9 cellular contexts compared by ENCODE assay signal in genomic region chr21:33478182-33478581, GRCh38. TPM values are rescaled to one million over a fixed set of nuclear protein-coding genes. Genes with fewer than 3 reads are reported as not detected.
A peak's percentile ranks its signal among the peaks of the same experiment; 100 is the strongest.
DNase-seq lines count a peak whose midpoint lies in the region; ATAC-seq, FAIRE-seq and TF ChIP-seq lines count a peak whose summit lies in the region.
"Had no signal": no experiment of that assay in that cellular context is flagged by ENCODE, and none has a peak within 500 bp of the region (broad histone marks: within the 10 kb centered on the region; RNA-seq: fewer than 3 reads in every experiment).

No MANE protein-coding gene starts in this region.

- H3K27me3 Mint-ChIP-seq in Caco-2 (ENCODE audit: insufficient read depth, unreplicated experiment) = no peaks in the 10 kb centered on the region

- H3K79me2 ChIP-seq in PC-9 (ENCODE audit: low read depth) (no peaks in the 10 kb centered on the region), endothelial cell of umbilical vein (ENCODE audit: control insufficient read depth, insufficient read depth, low read length) (peaks cover 15% of the 10 kb centered on the region)

- H3K27ac ChIP-seq in PC-9 (no peak overlapping the region), endothelial cell of umbilical vein (ENCODE audit: insufficient read depth, low read depth, low read length) (no peak overlapping the region), pancreas (peak overlapping the region in 2 of 4 donors; percentile 5 to 90)

- peaks cover 4% of the 10 kb centered on the region for H3K4me1 Mint-ChIP-seq in Caco-2 (ENCODE audit: low read depth, unreplicated experiment)

- CTCF ChIA-PET in Caco-2 (lab: Charles Lee) = no interaction called here
- CTCF ChIA-PET in PC-9 (lab: Charles Lee) = no interaction called here
- CTCF ChIA-PET in endothelial cell of umbilical vein (lab: Charles Lee) = no interaction called here

- POLR2A ChIA-PET in Caco-2 (lab: Charles Lee) (no interaction called here), PC-9 (lab: Charles Lee; ENCODE audit: unreplicated experiment) (no interaction called here), endothelial cell of umbilical vein (lab: Charles Lee) (no interaction called here)

- BruUV-seq in Caco-2 (replicated peaks; lab: Mats Ljungman, UMichigan) = no TSS peak
- no TSS peak for BruUV-seq in PC-9 (replicated peaks; lab: Mats Ljungman, UMichigan)
- BruUV-seq in endothelial cell of umbilical vein (replicated peaks; lab: Mats Ljungman, UMichigan) = no TSS peak

- in situ Hi-C loops in ACHN (cut with HindIII; ENCODE audit: low pct_ligation_motif_present, low pct_unique_long_range_greater_than_20kb, low sequenced_read_pairs) = no loop called here

- FAIRE-seq in endothelial cell of umbilical vein (lab: Jason Lieb, UNC) (peak; percentile 68), pancreas (lab: Jason Lieb, UNC) (no peak)

- H3K9me3 Mint-ChIP-seq in Caco-2 (ENCODE audit: unreplicated experiment) = no peaks in the 10 kb centered on the region

- peak overlapping the region; percentile 91 for H3K4me3 Mint-ChIP-seq in Caco-2 (ENCODE audit: unreplicated experiment)

- intact Hi-C loops in Caco-2 (cut with micrococcal nuclease; ENCODE audit: unreplicated experiment) = no loop called here
- intact Hi-C loops in PC-9 (cut with micrococcal nuclease; ENCODE audit: unreplicated experiment) = no loop called here
- intact Hi-C loops in endothelial cell of umbilical vein (cut with micrococcal nuclease) = no loop called here
- intact Hi-C loops in pancreas (cut with DNase I) = no loop called here

- H3K9me3 ChIP-seq in Caco-2 (no peaks in the 10 kb centered on the region), PC-9 (ENCODE audit: insufficient read depth, low read depth) (no peaks in the 10 kb centered on the region), endothelial cell of umbilical vein (replicated peaks; ENCODE audit: control insufficient read depth, insufficient read depth, low read length) (no peaks in the 10 kb centered on the region), pancreas (no peaks in the 10 kb centered on the region)

- H4K20me1 ChIP-seq in PC-9 (ENCODE audit: insufficient read depth) (no peaks in the 10 kb centered on the region), endothelial cell of umbilical vein (replicated peaks; ENCODE audit: control insufficient read depth, extremely low read depth, insufficient read depth, low read length) (no peaks in the 10 kb centered on the region)

- peak overlapping the region; percentile 89 for H3K4me2 ChIP-seq in PC-9
- H3K4me2 ChIP-seq in endothelial cell of umbilical vein (ENCODE audit: insufficient read depth, low read length) = peak overlapping the region; percentile 90

- DNase-seq in Caco-2 (no peak), PC-9 (no peak), endothelial cell of umbilical vein (ENCODE audit: low read depth, low spot score) (no peak), pancreas (no peak), NCI-H774 (lab: John Stamatoyannopoulos, UW) (no peak), GF-D8 (lab: John Stamatoyannopoulos, UW) (no peak), NCI-H1048 (lab: John Stamatoyannopoulos, UW) (no peak), ACHN (no peak)
- DNase-seq: RPMI8226 had no signal

- H3K4me1 ChIP-seq in Caco-2 = peaks cover 6% of the 10 kb centered on the region; the same call in 1 of the 2 replicates
- H3K4me1 ChIP-seq in PC-9 (replicated peaks; ENCODE audit: insufficient read depth) = 0 out of 2 replicates have a peak, but pooled peaks cover 4% of the 10 kb centered on the region
- H3K4me1 ChIP-seq in endothelial cell of umbilical vein (ENCODE audit: control insufficient read depth, extremely low read depth, insufficient read depth, low read length) = peaks cover 4% of the 10 kb centered on the region
- H3K4me1 ChIP-seq in pancreas = peaks cover 0 to 6% (median 4%) of the 10 kb centered on the region in 3 donors

- H3F3A ChIP-seq in PC-9 (ENCODE audit: insufficient read depth, low read depth) = peaks cover 5% of the 10 kb centered on the region

- no peak for TF ChIP-seq POLR2A in endothelial cell of umbilical vein (IDR thresholded peaks at IDR 0.05; ENCODE audit: low read depth, low read length)

- WGBS in pancreas, 2 donors = 52 to 59% methylated on average over 9 of the region's 9 CpGs

- dilution Hi-C loops in endothelial cell of umbilical vein (cut with MboI; ENCODE audit: extremely low pct_ligation_motif_present, low sequenced_read_pairs) = no loop called here

- H3K36me3 ChIP-seq in Caco-2 (ENCODE audit: control insufficient read depth, insufficient read depth, low read length) (no peaks in the 10 kb centered on the region), PC-9 (ENCODE audit: low read depth) (no peaks in the 10 kb centered on the region), endothelial cell of umbilical vein (ENCODE audit: control insufficient read depth in 2 of 2, extremely low read depth in 1 of 2, insufficient read depth in 2 of 2, low read length in 2 of 2) (no peaks in the 10 kb centered on the region), pancreas (no peaks in the 10 kb centered on the region)

- peak overlapping the region; percentile 79 for H3K27ac Mint-ChIP-seq in Caco-2 (ENCODE audit: unreplicated experiment)

- peak overlapping the region; percentile 59 for H3K9ac ChIP-seq in endothelial cell of umbilical vein (replicated peaks; ENCODE audit: extremely low read depth, insufficient read depth, low read length)

- H3K27me3 ChIP-seq in Caco-2 (replicated peaks; ENCODE audit: control insufficient read depth, insufficient read depth, low read length) (no peaks in the 10 kb centered on the region), PC-9 (ENCODE audit: insufficient read depth, low read depth) (no peaks in the 10 kb centered on the region), endothelial cell of umbilical vein (ENCODE audit: control insufficient read depth in 2 of 2, insufficient read depth in 2 of 2, low read length in 2 of 2) (peaks cover 3% of the 10 kb centered on the region in 2 experiments), pancreas (no peaks in the 10 kb centered on the region)

- TF ChIP-seq CTCF in Caco-2 (IDR thresholded peaks at IDR 0.05; ENCODE audit: insufficient read depth in 1 of 2, low read depth in 1 of 2, low read length in 1 of 2, severe bottlenecking in 1 of 2, unreplicated experiment in 1 of 2) (no peak), PC-9 (conservative IDR thresholded peaks at IDR 0.05) (no peak), endothelial cell of umbilical vein (IDR thresholded peaks at IDR 0.05; ENCODE audit: extremely low read depth in 1 of 2, insufficient read depth in 1 of 2, low read depth in 1 of 2, low read length in 2 of 2) (no peak), pancreas (IDR thresholded peaks at IDR 0.05) (no peak)

- H3K4me3 ChIP-seq in Caco-2 (ENCODE audit: low read depth, low read length) (peak overlapping the region; percentile 91), PC-9 (peak overlapping the region; percentile 86; the same call in 1 of the 2 replicates), endothelial cell of umbilical vein (replicated peaks in 1 of 3; ENCODE audit: insufficient read depth in 1 of 3, low read depth in 1 of 3, low read length in 3 of 3) (peak overlapping the region in 2 of 3 experiments; percentile 83 to 91), pancreas (peak overlapping the region in 3 of 4 donors; percentile 68 to 98 (median 90))

- no peak for ATAC-seq in pancreas

- H3K9me2 ChIP-seq in PC-9 (ENCODE audit: insufficient read depth) = no peaks in the 10 kb centered on the region

- no peaks in the 10 kb centered on the region for H3K36me3 Mint-ChIP-seq in Caco-2 (ENCODE audit: insufficient read depth, unreplicated experiment)

- peak overlapping the region; percentile 90; the same call in 1 of the 2 replicates for H2AFZ ChIP-seq in PC-9
- H2AFZ ChIP-seq in endothelial cell of umbilical vein (ENCODE audit: low read depth, low read length) = peak overlapping the region; percentile 34

- no peaks in the 10 kb centered on the region for H3K9me1 ChIP-seq in endothelial cell of umbilical vein (replicated peaks; ENCODE audit: control insufficient read depth, extremely low read depth, insufficient read depth, low read length)

TF ChIP-seq in endothelial cell of umbilical vein, 7 proteins besides CTCF, POLR2A, EP300 and RAD21 (continues in another document):
- TF ChIP-seq POLR2AphosphoS5 (IDR thresholded peaks at IDR 0.05; ENCODE audit: insufficient read depth, low read depth, low read length) (no peak), GATA2 (IDR thresholded peaks at IDR 0.05; ENCODE audit: insufficient read depth, insufficient read length, low read depth, low read length) (no peak), FOS (IDR thresholded peaks at IDR 0.05; ENCODE audit: borderline replicate concordance, insufficient read depth, low read length) (no peak), JUN (IDR thresholded peaks at IDR 0.05; ENCODE audit: borderline replicate concordance, insufficient read depth, insufficient read length, low read depth) (no peak), EZH2 (IDR thresholded peaks at IDR 0.05; ENCODE audit: borderline replicate concordance, low read depth, low read length, severe bottlenecking) (no peak)

RNA-seq across cellular contexts. Expression of gene TMEM50B, which starts 1.6 kb away (rescaled TPM):
- total RNA-seq in Caco-2 (2022) (21.0 and 25.9 TPM in 2 replicates), PC-9 (2021) (11.7 and 14.2 TPM in 2 replicates), endothelial cell of umbilical vein (29.3 and 29.7 TPM in 2 replicates), pancreas (10 to 100 TPM; 11.5 to 31.1 (median 16.7) TPM)
- polyA plus RNA-seq in endothelial cell of umbilical vein (17.3 and 25.1 TPM in 2 replicates), pancreas (10 to 100 TPM; 59.3 to 96.1 TPM)
- 15.9 and 16.7 TPM in 2 replicates for polyA plus RNA-seq in endothelial cell of umbilical vein (2011; cell fraction: cytosol; rRNA removed)
- 71.6 and 73.2 TPM in 2 replicates for polyA plus RNA-seq in endothelial cell of umbilical vein (2011; cell fraction: nucleus; rRNA removed)
- polyA plus RNA-seq in endothelial cell of umbilical vein (2012) = 23.8 and 24.0 TPM in 2 replicates
- polyA minus RNA-seq in endothelial cell of umbilical vein = 15.5 and 16.1 TPM in 2 replicates
- 8.4 TPM for polyA minus RNA-seq in endothelial cell of umbilical vein (2011; cell fraction: cytosol; rRNA and poly(A)+ RNA removed)
- polyA minus RNA-seq in endothelial cell of umbilical vein (2011; cell fraction: nucleus; rRNA and poly(A)+ RNA removed) = 19.6 and 23.6 TPM in 2 replicates

RNA-seq across cellular contexts. Expression of gene DNAJC28, which starts 13.3 kb away (rescaled TPM):
- total RNA-seq in Caco-2 (2022) (2.5 and 2.7 TPM in 2 replicates), PC-9 (2021) (1.1 and 1.3 TPM in 2 replicates), endothelial cell of umbilical vein (0.82 and 1.0 TPM in 2 replicates), pancreas (1 to 10 TPM in 4 of 6 donors, under 1 TPM in 2; 0.73 to 2.0 (median 1.2) TPM)
- polyA plus RNA-seq in endothelial cell of umbilical vein (0.19 and 0.32 TPM in 2 replicates), pancreas (1 to 10 TPM; 1.1 to 1.6 TPM)
- 0.69 and 0.77 TPM in 2 replicates for polyA plus RNA-seq in endothelial cell of umbilical vein (2011; cell fraction: cytosol; rRNA removed)
- 0.52 and 0.87 TPM in 2 replicates for polyA plus RNA-seq in endothelial cell of umbilical vein (2011; cell fraction: nucleus; rRNA removed)
- 1.6 and 1.7 TPM in 2 replicates for polyA plus RNA-seq in endothelial cell of umbilical vein (2012)
- not detected in 2 replicates for polyA minus RNA-seq in endothelial cell of umbilical vein
- polyA minus RNA-seq in endothelial cell of umbilical vein (2011; cell fraction: cytosol; rRNA and poly(A)+ RNA removed) = not detected
- 0.29 and 0.53 TPM in 2 replicates for polyA minus RNA-seq in endothelial cell of umbilical vein (2011; cell fraction: nucleus; rRNA and poly(A)+ RNA removed)
